In genomic region chr1:165329104-165329503, GRCh38 we compare ENCODE assay signal across 1 cellular context.
TF ChIP-seq lines count a peak whose summit lies in the region.

No MANE protein-coding gene starts in this region.

TF ChIP-seq in GM23338, 12 proteins besides CTCF, POLR2A, EP300 and RAD21 (continued from another document):
- TF ChIP-seq REST (IDR thresholded peaks at IDR 0.05; ENCODE audit: unreplicated experiment): no peak
- no peak for TF ChIP-seq ZNF462 (CRISPR knock-in tag; IDR thresholded peaks at IDR 0.05)
TF ChIP-seq in GM23338: peak in this region for 0.
